In the genomic region with DNA sequence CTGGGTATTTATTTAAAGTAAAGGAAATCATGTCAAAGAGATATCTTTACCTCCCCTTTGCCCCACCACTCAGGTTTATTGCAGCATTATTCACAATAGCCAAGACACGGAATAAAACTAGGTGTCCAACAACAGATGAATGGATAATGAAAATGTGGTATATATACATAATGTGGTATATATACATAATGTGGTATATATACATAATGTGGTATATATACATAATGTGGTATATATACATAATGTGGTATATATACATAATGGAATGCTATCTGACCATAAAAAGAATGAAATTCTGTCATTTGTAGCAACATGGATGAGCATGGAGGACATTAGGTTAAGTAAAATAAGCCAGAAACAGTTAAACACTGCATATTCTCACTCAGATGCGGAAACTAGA, we compare ENCODE assay signal across 25 cellular contexts.
"Had no signal": no experiment of that assay in that cellular context is flagged by ENCODE, and none has a peak within 500 bp of the region (broad histone marks: within the 10 kb centered on the region; RNA-seq: fewer than 3 reads in every experiment).

No MANE protein-coding gene starts in this region.

- ATAC-seq: natural killer cell; psoas muscle; right cardiac atrium; right lobe of liver; stimulated activated effector memory CD8-positive, alpha-beta T cell treated with anti-CD3 and anti-CD28 coated beads, Interleukin-12 subunit alpha, Interleukin-12 subunit beta, amount 100 ng/mL, for 72 hours; stimulated activated naive B cell treated with anti-CD40 and anti-IgM and Interleukin-4, amounts not matched to agents 10 μg/mL and 1 μg/mL and 100 μg/mL, for 72 hours had no signal

- H3K4me1 Mint-ChIP-seq: natural killer cell; stimulated activated effector memory CD8-positive, alpha-beta T cell treated with anti-CD3 and anti-CD28 coated beads, Interleukin-12 subunit alpha, Interleukin-12 subunit beta, amount 100 ng/mL, for 72 hours; stimulated activated naive B cell treated with anti-CD40 and anti-IgM and Interleukin-4, amounts not matched to agents 10 μg/mL and 1 μg/mL and 100 μg/mL, for 72 hours had no signal

- H3K27me3 Mint-ChIP-seq: stimulated activated naive B cell treated with anti-CD40 and anti-IgM and Interleukin-4, amounts not matched to agents 10 μg/mL and 1 μg/mL and 100 μg/mL, for 72 hours had no signal

- H3K27ac Mint-ChIP-seq: natural killer cell; nephron; neural progenitor cell; progenitor cell of endocrine pancreas; stimulated activated effector memory CD8-positive, alpha-beta T cell treated with anti-CD3 and anti-CD28 coated beads, Interleukin-12 subunit alpha, Interleukin-12 subunit beta, amount 100 ng/mL, for 72 hours; stimulated activated naive B cell treated with anti-CD40 and anti-IgM and Interleukin-4, amounts not matched to agents 10 μg/mL and 1 μg/mL and 100 μg/mL, for 72 hours; stimulated activated naive CD8-positive, alpha-beta T cell treated with anti-CD3 and anti-CD28 coated beads, Interleukin-15, Interleukin-2, amounts not matched to agents 100 ng/mL and 50 ng/mL, for 24 hours had no signal

- H3K9me3 Mint-ChIP-seq: nephron; neural progenitor cell; stimulated activated naive CD8-positive, alpha-beta T cell treated with anti-CD3 and anti-CD28 coated beads, Interleukin-15, Interleukin-2, amounts not matched to agents 100 ng/mL and 50 ng/mL, for 24 hours had no signal

- H3K36me3 Mint-ChIP-seq: natural killer cell; stimulated activated effector memory CD8-positive, alpha-beta T cell treated with anti-CD3 and anti-CD28 coated beads, Interleukin-12 subunit alpha, Interleukin-12 subunit beta, amount 100 ng/mL, for 72 hours; stimulated activated naive B cell treated with anti-CD40 and anti-IgM and Interleukin-4, amounts not matched to agents 10 μg/mL and 1 μg/mL and 100 μg/mL, for 72 hours had no signal

- H3K4me3 Mint-ChIP-seq: natural killer cell; nephron; neural progenitor cell; stimulated activated effector memory CD8-positive, alpha-beta T cell treated with anti-CD3 and anti-CD28 coated beads, Interleukin-12 subunit alpha, Interleukin-12 subunit beta, amount 100 ng/mL, for 72 hours; stimulated activated naive B cell treated with anti-CD40 and anti-IgM and Interleukin-4, amounts not matched to agents 10 μg/mL and 1 μg/mL and 100 μg/mL, for 72 hours; stimulated activated naive CD8-positive, alpha-beta T cell treated with anti-CD3 and anti-CD28 coated beads, Interleukin-15, Interleukin-2, amounts not matched to agents 100 ng/mL and 50 ng/mL, for 24 hours had no signal

- FAIRE-seq: urothelium cell line had no signal

- DNase-seq: natural killer cell; occipital lobe; ovary; posterior cingulate gyrus; psoas muscle; right cardiac atrium; right lobe of liver; sigmoid colon; small intestine; stimulated activated CD4-positive, alpha-beta T cell treated with anti-CD3 and anti-CD28 coated beads, Interleukin-15, amount 100 ng/mL, for 24 hours; stimulated activated CD4-positive, alpha-beta T cell treated with anti-CD3 and anti-CD28 coated beads, Interleukin-2, amount 100 ng/mL, for 24 hours; stimulated activated CD4-positive, alpha-beta T cell treated with anti-CD3 and anti-CD28 coated beads, Interleukin-2, amount 100 ng/mL, for 48 hours; stimulated activated CD4-positive, alpha-beta T cell treated with anti-CD3 and anti-CD28 coated beads, Interleukin-4, amount 100 ng/mL, for 24 hours; stimulated activated naive B cell treated with anti-CD40 and anti-IgM and Interleukin-4, amounts not matched to agents 10 μg/mL and 1 μg/mL and 100 μg/mL, for 72 hours; stimulated activated naive CD4-positive, alpha-beta T cell treated with Interleukin-2 at 50 U/mL for 16 hours; stomach; thyroid gland; trophoblast cell; upper lobe of left lung had no signal
